ENCODE assay signal across 1 cellular context in the genomic region with DNA sequence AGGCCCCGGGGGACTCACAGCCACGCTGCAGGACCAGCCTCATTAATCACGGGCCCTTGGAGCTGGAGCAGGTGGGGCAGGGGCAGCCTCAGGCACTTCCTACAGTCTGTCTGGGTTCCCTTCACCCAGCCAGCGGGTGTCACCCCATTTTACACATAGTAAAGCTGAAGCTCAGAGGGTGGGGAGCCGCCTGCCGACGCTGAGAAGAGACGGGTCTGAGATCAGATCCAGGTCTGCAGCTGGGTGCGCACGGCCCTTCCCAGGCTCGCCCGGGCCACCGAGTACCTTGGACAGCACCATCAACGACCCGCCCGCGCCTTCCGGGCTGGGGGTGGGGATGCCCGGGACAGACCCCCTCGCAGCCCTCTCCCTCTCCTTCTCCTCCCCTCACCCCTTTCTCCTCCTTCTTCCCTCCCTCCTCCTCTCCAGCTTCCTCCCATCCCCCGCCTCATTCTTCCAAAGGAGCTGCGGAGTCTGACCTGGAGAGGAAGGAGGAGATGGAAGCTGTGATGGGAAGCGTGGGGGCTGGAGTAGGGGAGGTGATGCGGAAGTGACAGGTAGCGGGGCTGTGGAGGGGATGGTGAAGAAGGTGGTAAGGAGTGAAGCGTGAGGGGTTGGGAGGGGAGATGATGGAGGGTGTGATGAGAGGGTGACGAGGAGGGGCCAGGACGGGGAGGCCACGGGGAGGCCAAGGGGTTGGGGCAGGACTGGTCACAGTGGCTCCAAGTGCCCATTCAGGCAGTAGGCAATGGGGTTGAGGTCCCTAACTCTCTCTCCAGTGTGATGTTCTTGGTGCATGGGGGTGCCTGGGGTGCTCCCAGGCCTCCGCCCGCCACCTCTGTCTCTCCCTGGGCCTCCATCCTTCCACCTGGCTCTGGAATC.
TF ChIP-seq lines count a peak whose summit lies in the region.

No MANE protein-coding gene starts in this region.

TF ChIP-seq in HepG2, 621 proteins besides CTCF, POLR2A, EP300 and RAD21 (continued from another document):
- TF ChIP-seq, protein P1, sequence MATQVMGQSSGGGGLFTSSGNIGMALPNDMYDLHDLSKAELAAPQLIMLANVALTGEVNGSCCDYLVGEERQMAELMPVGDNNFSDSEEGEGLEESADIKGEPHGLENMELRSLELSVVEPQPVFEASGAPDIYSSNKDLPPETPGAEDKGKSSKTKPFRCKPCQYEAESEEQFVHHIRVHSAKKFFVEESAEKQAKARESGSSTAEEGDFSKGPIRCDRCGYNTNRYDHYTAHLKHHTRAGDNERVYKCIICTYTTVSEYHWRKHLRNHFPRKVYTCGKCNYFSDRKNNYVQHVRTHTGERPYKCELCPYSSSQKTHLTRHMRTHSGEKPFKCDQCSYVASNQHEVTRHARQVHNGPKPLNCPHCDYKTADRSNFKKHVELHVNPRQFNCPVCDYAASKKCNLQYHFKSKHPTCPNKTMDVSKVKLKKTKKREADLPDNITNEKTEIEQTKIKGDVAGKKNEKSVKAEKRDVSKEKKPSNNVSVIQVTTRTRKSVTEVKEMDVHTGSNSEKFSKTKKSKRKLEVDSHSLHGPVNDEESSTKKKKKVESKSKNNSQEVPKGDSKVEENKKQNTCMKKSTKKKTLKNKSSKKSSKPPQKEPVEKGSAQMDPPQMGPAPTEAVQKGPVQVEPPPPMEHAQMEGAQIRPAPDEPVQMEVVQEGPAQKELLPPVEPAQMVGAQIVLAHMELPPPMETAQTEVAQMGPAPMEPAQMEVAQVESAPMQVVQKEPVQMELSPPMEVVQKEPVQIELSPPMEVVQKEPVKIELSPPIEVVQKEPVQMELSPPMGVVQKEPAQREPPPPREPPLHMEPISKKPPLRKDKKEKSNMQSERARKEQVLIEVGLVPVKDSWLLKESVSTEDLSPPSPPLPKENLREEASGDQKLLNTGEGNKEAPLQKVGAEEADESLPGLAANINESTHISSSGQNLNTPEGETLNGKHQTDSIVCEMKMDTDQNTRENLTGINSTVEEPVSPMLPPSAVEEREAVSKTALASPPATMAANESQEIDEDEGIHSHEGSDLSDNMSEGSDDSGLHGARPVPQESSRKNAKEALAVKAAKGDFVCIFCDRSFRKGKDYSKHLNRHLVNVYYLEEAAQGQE (IDR thresholded peaks at IDR 0.05; ENCODE audit: borderline replicate concordance in 1 of 2, low read depth in 1 of 2, low read length in 2 of 2), result peak; percentile 90 to 96
- 0 out of 2 replicates have a peak, but pooled peaks have one; percentile 25 for TF ChIP-seq PHF20 (CRISPR knock-in tag; IDR thresholded peaks at IDR 0.05)
